1 cellular context compared by ENCODE assay signal in the genomic region with DNA sequence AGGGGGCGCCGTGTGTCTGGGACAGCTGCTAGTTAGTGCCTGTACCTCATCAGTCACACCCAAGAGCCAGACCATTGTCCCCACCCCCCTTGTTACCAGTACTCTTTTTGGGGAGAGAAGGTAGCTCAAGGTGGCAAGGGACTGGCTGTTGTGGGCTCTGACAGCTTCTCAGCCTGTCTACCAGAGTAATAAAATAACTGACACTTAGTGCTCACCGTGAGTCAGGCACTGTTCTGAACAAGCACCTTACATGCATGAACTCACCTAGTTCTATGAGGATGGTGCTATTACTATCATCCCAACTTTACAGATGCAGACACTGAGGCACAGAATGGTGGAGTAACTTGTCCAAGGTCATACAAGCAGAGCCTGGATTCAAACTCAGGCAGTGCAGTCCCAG.
TF ChIP-seq lines count a peak whose summit lies in the region.

No MANE protein-coding gene starts in this region.

TF ChIP-seq in IMR-90, 13 proteins besides CTCF, POLR2A, EP300 and RAD21 (continued from another document):
- TF ChIP-seq NFE2L2 (IDR thresholded peaks at IDR 0.05; ENCODE audit: low read depth, low read length) (no peak), MAFK (IDR thresholded peaks at IDR 0.05; ENCODE audit: low read depth, low read length) (no peak), CEBPB (IDR thresholded peaks at IDR 0.05; ENCODE audit: low read depth, low read length) (no peak), MAZ (IDR thresholded peaks at IDR 0.05; ENCODE audit: borderline replicate concordance, low read depth, low read length) (no peak), ELK1 (IDR thresholded peaks at IDR 0.05; ENCODE audit: borderline replicate concordance, low read depth, low read length) (no peak)
- TF ChIP-seq, protein P1, sequence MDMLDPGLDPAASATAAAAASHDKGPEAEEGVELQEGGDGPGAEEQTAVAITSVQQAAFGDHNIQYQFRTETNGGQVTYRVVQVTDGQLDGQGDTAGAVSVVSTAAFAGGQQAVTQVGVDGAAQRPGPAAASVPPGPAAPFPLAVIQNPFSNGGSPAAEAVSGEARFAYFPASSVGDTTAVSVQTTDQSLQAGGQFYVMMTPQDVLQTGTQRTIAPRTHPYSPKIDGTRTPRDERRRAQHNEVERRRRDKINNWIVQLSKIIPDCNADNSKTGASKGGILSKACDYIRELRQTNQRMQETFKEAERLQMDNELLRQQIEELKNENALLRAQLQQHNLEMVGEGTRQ (IDR thresholded peaks at IDR 0.05; ENCODE audit: low read depth, low read length) = no peak
